Comparison of ENCODE assay signal across 18 cellular contexts in genomic region chr13:74114202-74114601, GRCh38. TPM values are rescaled to one million over a fixed set of nuclear protein-coding genes. Genes with fewer than 3 reads are reported as not detected.
DNase-seq lines count a peak whose midpoint lies in the region; ATAC-seq and TF ChIP-seq lines count a peak whose summit lies in the region.
"Had no signal": no experiment of that assay in that cellular context is flagged by ENCODE, and none has a peak within 500 bp of the region (broad histone marks: within the 10 kb centered on the region; RNA-seq: fewer than 3 reads in every experiment).

No MANE protein-coding gene starts in this region.

- ATAC-seq in GM18505 (IDR thresholded peaks at IDR 0.05; ENCODE audit: unreplicated experiment): no peak
- ATAC-seq: Panc1, WTC11 had no signal

- no CpG with 5 or more reads among the region's 1 CpG for WGBS in trophoblast cell (ENCODE audit: extremely low coverage, insufficient coverage, insufficient read length)

- H3K9ac ChIP-seq in trophoblast cell (ENCODE audit: low read length): no peak overlapping the region

- H4K8ac ChIP-seq in trophoblast cell (ENCODE audit: low read depth, low read length): no peak overlapping the region

- H3K27ac Mint-ChIP-seq in Caco-2 (ENCODE audit: unreplicated experiment): no peak overlapping the region
- H3K27ac Mint-ChIP-seq: nephron, WTC11 had no signal

- H3K4me1 ChIP-seq in trophoblast cell (ENCODE audit: control insufficient read depth in 1 of 2, insufficient read depth in 2 of 2, low read length in 2 of 2) (no peaks in the 10 kb centered on the region), Caco-2 (peaks cover 8% of the 10 kb centered on the region; the same call in 1 of the 2 replicates)

- H3K23ac ChIP-seq in trophoblast cell (ENCODE audit: low read length): no peak overlapping the region

- H2AK5ac ChIP-seq in trophoblast cell (ENCODE audit: low read length): no peak overlapping the region

- BruUV-seq in Caco-2 (replicated peaks; lab: Mats Ljungman, UMichigan): no TSS peak

- H3K36me3 ChIP-seq in trophoblast cell (ENCODE audit: control insufficient read depth in 1 of 2, insufficient read depth in 2 of 2, low read length in 2 of 2) (no peaks in the 10 kb centered on the region), Caco-2 (ENCODE audit: control insufficient read depth, insufficient read depth, low read length) (no peaks in the 10 kb centered on the region)
- H3K36me3 ChIP-seq: cardiac muscle cell had no signal

- no peaks in the 10 kb centered on the region for H3K4me1 Mint-ChIP-seq in Caco-2 (ENCODE audit: low read depth, unreplicated experiment)
- H3K4me1 Mint-ChIP-seq: nephron had no signal

- H4K91ac ChIP-seq in trophoblast cell (ENCODE audit: low read depth, low read length): no peak overlapping the region

- H3K79me1 ChIP-seq in trophoblast cell (ENCODE audit: low read length): no peaks in the 10 kb centered on the region

- peak; percentile 26 for DNase-seq in AG20443 (ENCODE audit: low spot score)
- peak; percentile 71 for DNase-seq in HCEC 1CT
- DNase-seq in amniotic epithelial cell (ENCODE audit: low read depth): peak; percentile 56
- peak; percentile 26 for DNase-seq in fibroblast of villous mesenchyme (ENCODE audit: low read depth)
- no peak for DNase-seq in erythroblast (lab: John Stamatoyannopoulos, UW)
- no peak for DNase-seq in trophoblast cell
- no peak for DNase-seq in Caco-2
- DNase-seq: activated gamma-delta T cell, MM.1S, NCI-H2029, NCI-H748 treated with DMSO at 0.1 percent for 48 hours, substantia nigra had no signal

- H3K27me3 ChIP-seq in trophoblast cell (ENCODE audit: insufficient read depth, low read length): no peaks in the 10 kb centered on the region
- H3K27me3 ChIP-seq in Caco-2 (replicated peaks; ENCODE audit: control insufficient read depth, insufficient read depth, low read length): no peaks in the 10 kb centered on the region
- H3K27me3 ChIP-seq: cardiac muscle cell had no signal

- intact Hi-C loops in Caco-2 (cut with micrococcal nuclease; ENCODE audit: unreplicated experiment): no loop called here

- CTCF ChIA-PET in Caco-2 (lab: Charles Lee): no interaction called here

- H2BK5ac ChIP-seq in trophoblast cell (ENCODE audit: low read depth, low read length, poor library complexity): no peak overlapping the region

- H3K14ac ChIP-seq in trophoblast cell (ENCODE audit: low read length): no peak overlapping the region

- H2AFZ ChIP-seq in trophoblast cell (ENCODE audit: insufficient read depth, low read length, poor library complexity): no peak overlapping the region

- no peak overlapping the region for H3K27ac ChIP-seq in trophoblast cell (ENCODE audit: low read depth, low read length)
- H3K27ac ChIP-seq: cardiac muscle cell had no signal

- no peaks in the 10 kb centered on the region for H3K36me3 Mint-ChIP-seq in Caco-2 (ENCODE audit: insufficient read depth, unreplicated experiment)

- H3K4me2 ChIP-seq in trophoblast cell (ENCODE audit: low read length): no peak overlapping the region

- no peak overlapping the region for H3K18ac ChIP-seq in trophoblast cell (ENCODE audit: low read length)

- peaks cover 31% of the 10 kb centered on the region for H3K9me3 Mint-ChIP-seq in Caco-2 (ENCODE audit: unreplicated experiment)

- no peaks in the 10 kb centered on the region for H3K79me2 ChIP-seq in trophoblast cell (ENCODE audit: control insufficient read depth, insufficient read depth, low read length, poor library complexity)

- POLR2A ChIA-PET in Caco-2 (lab: Charles Lee): no interaction called here

- H2BK120ac ChIP-seq in trophoblast cell (ENCODE audit: insufficient read depth, low read length, poor library complexity): no peak overlapping the region

- no peak overlapping the region for H3K4me3 Mint-ChIP-seq in Caco-2 (ENCODE audit: unreplicated experiment)
- H3K4me3 Mint-ChIP-seq: nephron, WTC11 had no signal

- H3K4me3 ChIP-seq in fibroblast of villous mesenchyme (ENCODE audit: low read depth, low read length): no peak overlapping the region
- H3K4me3 ChIP-seq in trophoblast cell (ENCODE audit: low read depth, low read length): no peak overlapping the region
- H3K4me3 ChIP-seq in Caco-2 (ENCODE audit: low read depth, low read length): no peak overlapping the region
- H3K4me3 ChIP-seq: cardiac muscle cell, lung had no signal

- no peak overlapping the region for H4K12ac ChIP-seq in trophoblast cell (ENCODE audit: low read depth, low read length)

- TF ChIP-seq CTCF in fibroblast of villous mesenchyme (IDR thresholded peaks at IDR 0.05; ENCODE audit: insufficient read depth, low read depth, low read length) (no peak), Caco-2 (IDR thresholded peaks at IDR 0.05; ENCODE audit: insufficient read depth in 1 of 2, low read depth in 1 of 2, low read length in 1 of 2, severe bottlenecking in 1 of 2, unreplicated experiment in 1 of 2) (no peak)

- no peak overlapping the region for H2BK12ac ChIP-seq in trophoblast cell (ENCODE audit: low read length)

- TF ChIP-seq POLR2A in erythroblast (IDR thresholded peaks at IDR 0.05; ENCODE audit: low read length): no peak
- TF ChIP-seq POLR2A in GM18505 (IDR thresholded peaks at IDR 0.05; ENCODE audit: borderline replicate concordance, extremely low read depth, insufficient read depth, insufficient read length): no peak

- no peaks in the 10 kb centered on the region for H3K27me3 Mint-ChIP-seq in Caco-2 (ENCODE audit: insufficient read depth, unreplicated experiment)

- no peak overlapping the region for H3K4ac ChIP-seq in trophoblast cell (ENCODE audit: low read depth, low read length)

- H3K9me3 ChIP-seq in trophoblast cell (ENCODE audit: insufficient read depth, low read depth, low read length) (peaks cover 3% of the 10 kb centered on the region), Caco-2 (no peaks in the 10 kb centered on the region)

RNA-seq across cellular contexts. Expression of gene KLF12, which starts 20.0 kb away (rescaled TPM):
- total RNA-seq in fibroblast of villous mesenchyme (12.6 and 13.0 TPM in 2 replicates), Caco-2 (2022) (14.0 and 14.7 TPM in 2 replicates)
- polyA plus RNA-seq in trophoblast cell (2013): 3.2 and 3.8 TPM in 2 replicates

Comparison
In these comparisons a context has a peak if more than half of its experiments do, and no peak if none do; other contexts are left out.
1. DNase-seq: peak in AG20443 (single experiment), HCEC 1CT (single experiment), amniotic epithelial cell (single experiment) and fibroblast of villous mesenchyme (single experiment); none in erythroblast (0 of 2), trophoblast cell (0 of 2) and Caco-2 (0 of 2).